ENCODE assay signal across 10 cellular contexts in the genomic region with DNA sequence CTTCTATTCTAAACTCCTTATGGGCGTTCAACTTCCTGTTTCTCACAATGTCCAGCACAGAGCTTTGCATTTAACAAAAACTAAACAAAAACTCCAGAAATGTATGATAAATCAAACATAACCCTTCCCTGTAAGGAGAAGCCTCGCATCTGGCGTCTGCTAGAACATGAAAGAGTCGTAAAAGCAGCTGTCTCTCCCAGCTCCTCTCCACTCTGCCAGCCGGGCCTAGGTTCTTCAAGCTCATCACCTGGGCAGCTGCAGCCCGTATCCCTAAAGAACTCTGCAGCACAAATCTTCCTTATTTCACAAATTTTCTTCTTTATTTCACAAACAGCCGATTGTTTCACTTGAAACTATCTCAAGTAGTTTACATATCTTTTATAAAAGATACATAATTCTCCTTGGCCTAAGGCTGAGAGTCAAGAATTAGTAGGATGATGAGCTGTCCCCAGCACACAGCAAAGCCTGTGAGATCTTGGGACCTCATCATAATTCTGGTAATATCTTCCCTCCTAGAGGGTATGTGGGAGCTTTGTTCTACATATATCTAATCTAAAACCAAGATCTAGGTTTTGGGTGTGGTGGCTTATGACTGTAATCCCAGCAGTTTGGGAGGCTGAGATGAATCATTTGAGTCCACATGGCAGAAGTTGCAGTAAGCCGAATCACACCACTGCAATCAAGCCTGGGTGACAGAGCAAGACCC. TPM values are rescaled to one million over a fixed set of nuclear protein-coding genes. Genes with fewer than 3 reads are reported as not detected.
DNase-seq lines count a peak whose midpoint lies in the region; ATAC-seq and TF ChIP-seq lines count a peak whose summit lies in the region.
"Had no signal": no experiment of that assay in that cellular context is flagged by ENCODE, and none has a peak within 500 bp of the region (broad histone marks: within the 10 kb centered on the region; RNA-seq: fewer than 3 reads in every experiment).

No MANE protein-coding gene starts in this region.

- intact Hi-C loops in heart right ventricle (cut with DNase I): loop anchor here in 9 of 10 donors (2.0 to 5.0 kb wide), 6 partner anchors 32 to 85 kb away; a partner anchor contains a TSS

- DNase-seq in DMS 273 (lab: John Stamatoyannopoulos, UW; ENCODE audit: unreplicated experiment) (peak; percentile 27), DMS 273 treated with DMSO at 0.1 percent for 48 hours (lab: John Stamatoyannopoulos, UW) (no peak), activated T-cell treated with anti-CD3 and anti-CD28 coated beads for 4 hours (peak; percentile 3), heart right ventricle (no peak), GM13976 (ENCODE audit: low spot score) (no peak), 8988T (no peak)
- DNase-seq: left cardiac atrium had no signal

- H3K9me3 ChIP-seq in heart right ventricle (no peaks in the 10 kb centered on the region), stomach smooth muscle (ENCODE audit: control insufficient read depth in 2 of 2, low read length in 2 of 2) (no peaks in the 10 kb centered on the region)

- H3K4me3 ChIP-seq in heart right ventricle (no peak overlapping the region), stomach smooth muscle (ENCODE audit: low read length in 2 of 2) (no peak overlapping the region)

- in situ Hi-C loops in GM13976 (cut with MboI; ENCODE audit: low sequenced_read_pairs, unreplicated experiment): loop anchor here (25.0 kb wide), 1 partner anchor 550 kb away; no protein-coding TSS in a partner anchor

- no peaks in the 10 kb centered on the region for H3K27me3 ChIP-seq in heart right ventricle
- no peaks in the 10 kb centered on the region for H3K27me3 ChIP-seq in stomach smooth muscle (ENCODE audit: control insufficient read depth in 1 of 2, insufficient read depth in 2 of 2, low read length in 2 of 2)

- 60 to 62% methylated on average over 8 of the region's 8 CpGs for WGBS in heart right ventricle, 2 donors

- no peak overlapping the region for H3K9ac ChIP-seq in stomach smooth muscle (ENCODE audit: low read length in 2 of 2)

- H3K4me1 ChIP-seq in heart right ventricle (peaks cover 0 to 66% (median 47%) of the 10 kb centered on the region in 9 donors), stomach smooth muscle (ENCODE audit: control insufficient read depth, insufficient read depth, low read length) (peaks cover 16% of the 10 kb centered on the region)

- TF ChIP-seq CTCF in heart right ventricle (IDR thresholded peaks at IDR 0.05): no peak
- TF ChIP-seq CTCF in GM13976 (IDR thresholded peaks at IDR 0.05; ENCODE audit: borderline replicate concordance, control extremely low read depth, extremely low read depth, insufficient read depth, missing control alignments): no peak

- H3K27ac ChIP-seq in heart right ventricle (peak overlapping the region in 9 of 10 donors; percentile 17 to 82 (median 65)), stomach smooth muscle (ENCODE audit: low read length) (peak overlapping the region; percentile 7)
- H3K27ac ChIP-seq: 22Rv1 had no signal

- peak in 7 of 8 donors; percentile 11 to 72 (median 52) for ATAC-seq in heart right ventricle
- no peak for ATAC-seq in HG02588 (IDR thresholded peaks at IDR 0.05; ENCODE audit: unreplicated experiment)

- H3K36me3 ChIP-seq in heart right ventricle (peaks cover 0 to 80% (median 13%) of the 10 kb centered on the region in 9 donors), stomach smooth muscle (ENCODE audit: control insufficient read depth in 2 of 2, insufficient read depth in 2 of 2, low read length in 2 of 2) (peaks cover 6 to 13% of the 10 kb centered on the region in 2 donors)

RNA-seq across cellular contexts. Expression of a gene that starts 35.3 kb away (rescaled TPM):
- 100 to 1,000 TPM in 9 of 10 donors, 10 to 100 TPM in 1; 98.7 to 341 (median 123) TPM for total RNA-seq in heart right ventricle
- 100 to 1,000 TPM; 166 to 539 TPM for polyA plus RNA-seq in heart right ventricle

Comparison
In these comparisons a context has a peak if more than half of its experiments do, and no peak if none do; other contexts are left out.
1. DNase-seq: peak in DMS 273 (single experiment) and activated T-cell treated with anti-CD3 and anti-CD28 coated beads for 4 hours (single experiment); none in DMS 273 treated with DMSO at 0.1 percent for 48 hours (single experiment), heart right ventricle (0 of 2), GM13976 (single experiment) and 8988T (single experiment).